Comparison of ENCODE assay signal across 19 cellular contexts in genomic region chr11:123107945-123108344, GRCh38. TPM values are rescaled to one million over a fixed set of nuclear protein-coding genes. Genes with fewer than 3 reads are reported as not detected.
DNase-seq lines count a peak whose midpoint lies in the region; ATAC-seq and TF ChIP-seq lines count a peak whose summit lies in the region.
"Had no signal": no experiment of that assay in that cellular context is flagged by ENCODE, and none has a peak within 500 bp of the region (broad histone marks: within the 10 kb centered on the region; RNA-seq: fewer than 3 reads in every experiment).

No MANE protein-coding gene starts in this region.

- intact Hi-C loops in MCF 10A (cut with micrococcal nuclease) (no loop called here), breast epithelium (cut with DNase I; ENCODE audit: low total_unique reads) (no loop called here)

- H3K4me1 Mint-ChIP-seq in MCF 10A (ENCODE audit: insufficient read depth, unreplicated experiment) = peaks cover 5% of the 10 kb centered on the region

- no peak overlapping the region for H3K4me3 Mint-ChIP-seq in MCF 10A (ENCODE audit: unreplicated experiment)
- H3K4me3 Mint-ChIP-seq: B cell, CD14-positive monocyte had no signal

- ATAC-seq in HG03457 (IDR thresholded peaks at IDR 0.05; ENCODE audit: unreplicated experiment) = no peak
- no peak for ATAC-seq in HG03159 (IDR thresholded peaks at IDR 0.05; ENCODE audit: unreplicated experiment)
- ATAC-seq: Panc1, SK-N-SH treated with all-trans-retinoic acid at 6 μM for 48 hours had no signal

- DNase-seq in MCF 10A (ENCODE audit: unreplicated experiment) (no peak), breast epithelium (ENCODE audit: low spot score in 2 of 2) (no peak), SK-N-MC (ENCODE audit: low read depth, low spot score) (no peak), 8988T (no peak), DMS53 (lab: John Stamatoyannopoulos, UW) (no peak)
- DNase-seq: DMS79 treated with DMSO at 0.1 percent for 48 hours, NCI-H1105, NCI-H2029 treated with DMSO at 0.1 percent for 48 hours, NCI-H446 treated with DMSO at 0.1 percent for 48 hours, NCI-H526 treated with DMSO at 0.1 percent for 48 hours, SIG-M5 had no signal

- no peak for TF ChIP-seq POLR2A in breast epithelium (IDR thresholded peaks at IDR 0.05)

- no peaks in the 10 kb centered on the region for H3K9me3 ChIP-seq in breast epithelium
- no peaks in the 10 kb centered on the region for H3K9me3 ChIP-seq in SK-N-MC (ENCODE audit: low read depth, low read length)
- H3K9me3 ChIP-seq in mesodermal cell (ENCODE audit: control insufficient read depth, low read length) = no peaks in the 10 kb centered on the region

- no peak for TF ChIP-seq CTCF in MCF 10A (IDR thresholded peaks at IDR 0.05; ENCODE audit: unreplicated experiment)
- TF ChIP-seq CTCF in breast epithelium (IDR thresholded peaks at IDR 0.05) = no peak

- no peak overlapping the region for H3K4me3 ChIP-seq in breast epithelium
- no peak overlapping the region for H3K4me3 ChIP-seq in SK-N-MC
- no peak overlapping the region for H3K4me3 ChIP-seq in mesodermal cell (ENCODE audit: extremely low read depth, insufficient read depth, low read length, poor library complexity, severe bottlenecking)

- H3K36me3 ChIP-seq in breast epithelium = no peaks in the 10 kb centered on the region
- H3K36me3 ChIP-seq in SK-N-MC (ENCODE audit: insufficient read depth, low read length) = 0 out of 2 replicates have a peak, but pooled peaks cover under 1% of the 10 kb centered on the region
- H3K36me3 ChIP-seq in mesodermal cell (ENCODE audit: control insufficient read depth, insufficient read depth, low read length) = no peaks in the 10 kb centered on the region

- no peaks in the 10 kb centered on the region for H3K27me3 ChIP-seq in breast epithelium

- peaks cover 13% of the 10 kb centered on the region for H3K36me3 Mint-ChIP-seq in MCF 10A (ENCODE audit: insufficient read depth, unreplicated experiment)
- H3K36me3 Mint-ChIP-seq: CD14-positive monocyte had no signal

- H3K9ac ChIP-seq in SK-N-MC (ENCODE audit: insufficient read length) = no peak overlapping the region
- H3K9ac ChIP-seq: KMS-11 had no signal

- H3K27me3 Mint-ChIP-seq in MCF 10A (ENCODE audit: insufficient read depth, unreplicated experiment) = no peaks in the 10 kb centered on the region

- H3K27ac ChIP-seq in breast epithelium (no peak overlapping the region), SK-N-MC (peak overlapping the region; percentile 61; the same call in 1 of the 2 replicates), mesodermal cell (ENCODE audit: low read depth, low read length, severe bottlenecking) (peak overlapping the region; percentile 16)
- H3K27ac ChIP-seq: KMS-11 had no signal

- no TSS peak for BruUV-seq in MCF 10A (replicated peaks; lab: Mats Ljungman, UMichigan)

- H3K4me1 ChIP-seq in breast epithelium = peaks cover 3 to 5% of the 10 kb centered on the region in 2 donors
- peaks cover 3% of the 10 kb centered on the region for H3K4me1 ChIP-seq in mesodermal cell (ENCODE audit: control insufficient read depth, insufficient read depth, low read length, poor library complexity, severe bottlenecking)

- no peaks in the 10 kb centered on the region for H3K9me3 Mint-ChIP-seq in MCF 10A (ENCODE audit: unreplicated experiment)
- H3K9me3 Mint-ChIP-seq: CD14-positive monocyte had no signal

- WGBS in mesodermal cell (ENCODE audit: insufficient coverage in 2 of 2), 2 experiments = 85% methylated on average over 2 of the region's 4 CpGs; no CpG with 5 or more reads in 1 of the 2 experiments

- H3K27ac Mint-ChIP-seq in MCF 10A (ENCODE audit: low read depth, unreplicated experiment) = peak overlapping the region; percentile 12
- H3K27ac Mint-ChIP-seq: B cell had no signal

- CTCF ChIA-PET in MCF 10A (lab: Yijun Ruan, JAX) = interaction anchor here (0.5 to 20.2 kb wide), 8 partner anchors 9 to 468 kb away, joined by 3 to 487 read pairs (median 4); no protein-coding TSS in a partner anchor

- POLR2A ChIA-PET in MCF 10A (lab: Yijun Ruan, JAX) = interaction anchor here (0.6 kb wide), 1 partner anchor 132 kb away, joined by 3 read pairs; no protein-coding TSS in a partner anchor

RNA-seq across cellular contexts. Expression of gene HSPA8, which starts 46.0 kb away (rescaled TPM):
- 443 and 568 TPM in 2 replicates for total RNA-seq in MCF 10A (2022)
- total RNA-seq in breast epithelium = 100 to 1,000 TPM; 691 to 851 (median 698) TPM
- 1,395 TPM for polyA plus RNA-seq in mesodermal cell (2013, experiment 1 of 2)
- polyA plus RNA-seq in mesodermal cell (2013, experiment 2 of 2) = 1,207 TPM

Comparison
In these comparisons a context has a peak if more than half of its experiments do, and no peak if none do; other contexts are left out.
1. H3K27ac ChIP-seq: peak in SK-N-MC (single experiment) and mesodermal cell (single experiment); none in breast epithelium (0 of 2).